Comparison of ENCODE assay signal across 18 cellular contexts in genomic region chr15:69302929-69303328, GRCh38. TPM values are rescaled to one million over a fixed set of nuclear protein-coding genes. Genes with fewer than 3 reads are reported as not detected.
DNase-seq lines count a peak whose midpoint lies in the region; ATAC-seq, FAIRE-seq and TF ChIP-seq lines count a peak whose summit lies in the region.
"Had no signal": no experiment of that assay in that cellular context is flagged by ENCODE, and none has a peak within 500 bp of the region (broad histone marks: within the 10 kb centered on the region; RNA-seq: fewer than 3 reads in every experiment).

No MANE protein-coding gene starts in this region.

- peaks cover 3% of the 10 kb centered on the region for H3K4me1 Mint-ChIP-seq in mesothelial cell of epicardium
- H3K4me1 Mint-ChIP-seq in activated T-helper 17 cell treated with anti-CD3 and anti-CD28 coated beads, Interleukin-2, amount 50 U/mL, for 72 hours, result no peaks in the 10 kb centered on the region

- H4K20me1 ChIP-seq in GM23248 (ENCODE audit: insufficient read depth), result no peaks in the 10 kb centered on the region
- no peaks in the 10 kb centered on the region for H4K20me1 ChIP-seq in fibroblast of lung (ENCODE audit: control insufficient read depth, extremely low read depth, insufficient read depth, low read length)
- H4K20me1 ChIP-seq: BLaER1 treated with 17β-estradiol and CSF1 and Interleukin-3, amounts not matched to agents 10 nM and 100 nM had no signal

- ATAC-seq in activated T-helper 17 cell treated with anti-CD3 and anti-CD28 coated beads, Interleukin-2, amount 50 U/mL, for 72 hours (replicated peaks), result no peak

- TF ChIP-seq EP300 in ovary (IDR thresholded peaks at IDR 0.05), result no peak

- H3K36me3 ChIP-seq in GM23248 (ENCODE audit: low read depth) (no peaks in the 10 kb centered on the region), fibroblast of lung (ENCODE audit: control insufficient read depth, insufficient read depth, low read length) (no peaks in the 10 kb centered on the region), ovary (no peaks in the 10 kb centered on the region)
- H3K36me3 ChIP-seq: BLaER1 treated with 17β-estradiol and CSF1 and Interleukin-3, amounts not matched to agents 10 nM and 100 nM; SJCRH30 had no signal

- H2AFZ ChIP-seq in GM23248 (no peak overlapping the region), fibroblast of lung (ENCODE audit: low read length) (no peak overlapping the region)

- peak; percentile 85 for FAIRE-seq in urothelium cell line (lab: Jason Lieb, UNC)
- FAIRE-seq: GM12892 had no signal

- H3K79me2 ChIP-seq in GM23248 (ENCODE audit: insufficient read depth) (no peaks in the 10 kb centered on the region), fibroblast of lung (ENCODE audit: control insufficient read depth, insufficient read depth, low read length) (no peaks in the 10 kb centered on the region)

- H3K4me2 ChIP-seq in GM23248 (ENCODE audit: unreplicated experiment) (no peak overlapping the region), fibroblast of lung (ENCODE audit: extremely low read depth, insufficient read depth, low read length) (no peak overlapping the region)

- H3K9ac ChIP-seq in GM23248 (no peak overlapping the region), fibroblast of lung (ENCODE audit: insufficient read depth, low read length) (no peak overlapping the region)
- H3K9ac ChIP-seq: BLaER1 treated with 17β-estradiol and CSF1 and Interleukin-3, amounts not matched to agents 10 nM and 100 nM had no signal

- H3K9me3 Mint-ChIP-seq in mesothelial cell of epicardium, result no peaks in the 10 kb centered on the region
- H3K9me3 Mint-ChIP-seq in activated T-helper 17 cell treated with anti-CD3 and anti-CD28 coated beads, Interleukin-2, amount 50 U/mL, for 72 hours, result no peaks in the 10 kb centered on the region
- H3K9me3 Mint-ChIP-seq: CD4-positive, alpha-beta memory T cell had no signal

- intact Hi-C loops in ovary (cut with DNase I), result no loop called here

- peak overlapping the region; percentile 86 for H3K27ac ChIP-seq in GM23248
- peak overlapping the region; percentile 91 for H3K27ac ChIP-seq in fibroblast of lung (ENCODE audit: insufficient read depth, low read length)
- H3K27ac ChIP-seq in ovary, result no peak overlapping the region
- H3K27ac ChIP-seq: SJCRH30 had no signal

- H3K4me3 ChIP-seq in GM23248 (no peak overlapping the region), fibroblast of lung (replicated peaks in 1 of 4; ENCODE audit: control extremely low read depth in 1 of 4, insufficient read depth in 1 of 4, low read depth in 3 of 4, low read length in 4 of 4) (no peak overlapping the region), ovary (no peak overlapping the region)
- H3K4me3 ChIP-seq: BLaER1 treated with 17β-estradiol and CSF1 and Interleukin-3, amounts not matched to agents 10 nM and 100 nM; MG63; SJCRH30 had no signal

- no peaks in the 10 kb centered on the region for H3K9me3 ChIP-seq in GM23248 (ENCODE audit: low read depth)
- H3K9me3 ChIP-seq in fibroblast of lung (ENCODE audit: control insufficient read depth, insufficient read depth, low read depth, low read length), result no peaks in the 10 kb centered on the region
- H3K9me3 ChIP-seq in ovary, result no peaks in the 10 kb centered on the region
- H3K9me3 ChIP-seq: BLaER1 treated with 17β-estradiol and CSF1 and Interleukin-3, amounts not matched to agents 10 nM and 100 nM; MG63; SJCRH30 had no signal

- H3K4me3 Mint-ChIP-seq in mesothelial cell of epicardium, result no peak overlapping the region
- H3K4me3 Mint-ChIP-seq in activated T-helper 17 cell treated with anti-CD3 and anti-CD28 coated beads, Interleukin-2, amount 50 U/mL, for 72 hours, result no peak overlapping the region
- H3K4me3 Mint-ChIP-seq: CD4-positive, alpha-beta memory T cell had no signal

- peaks cover 30% of the 10 kb centered on the region for H3K4me1 ChIP-seq in GM23248 (ENCODE audit: insufficient read depth)
- peaks cover 25% of the 10 kb centered on the region for H3K4me1 ChIP-seq in fibroblast of lung (ENCODE audit: control insufficient read depth, extremely low read depth, insufficient read depth, low read length)
- no peaks in the 10 kb centered on the region for H3K4me1 ChIP-seq in ovary (ENCODE audit: insufficient read depth)

- H3K9me2 ChIP-seq in GM23248 (ENCODE audit: insufficient read depth), result no peaks in the 10 kb centered on the region

- TF ChIP-seq CTCF in fibroblast of lung (conservative IDR thresholded peaks at IDR 0.05 in 1 of 2, IDR thresholded peaks at IDR 0.05 in 1 of 2; ENCODE audit: low read depth in 1 of 2, low read length in 2 of 2) (no peak), ovary (IDR thresholded peaks at IDR 0.05) (no peak), mesothelial cell of epicardium (IDR thresholded peaks at IDR 0.05; ENCODE audit: unreplicated experiment) (no peak)

- H3K27me3 ChIP-seq in GM23248 (replicated peaks; ENCODE audit: insufficient read depth) (no peaks in the 10 kb centered on the region), fibroblast of lung (ENCODE audit: control insufficient read depth, insufficient read depth, low read length) (no peaks in the 10 kb centered on the region), ovary (no peaks in the 10 kb centered on the region)
- H3K27me3 ChIP-seq: BLaER1 treated with 17β-estradiol and CSF1 and Interleukin-3, amounts not matched to agents 10 nM and 100 nM; MG63; SJCRH30 had no signal

- in situ Hi-C loops in GM23248 (cut with MboI), result no loop called here

- no peak for TF ChIP-seq POLR2A in ovary (IDR thresholded peaks at IDR 0.05)

- peaks cover 28% of the 10 kb centered on the region for H3F3A ChIP-seq in GM23248 (ENCODE audit: insufficient read depth)

- no peak overlapping the region for H3K27ac Mint-ChIP-seq in mesothelial cell of epicardium
- H3K27ac Mint-ChIP-seq in activated T-helper 17 cell treated with anti-CD3 and anti-CD28 coated beads, Interleukin-2, amount 50 U/mL, for 72 hours, result no peak overlapping the region
- H3K27ac Mint-ChIP-seq: CD4-positive, alpha-beta memory T cell had no signal

- WGBS in GM23248 (ENCODE audit: low coverage in 1 of 2, low lambda C conversion rate in 2 of 2, missing lambda C conversion rate in 2 of 2), 2 experiments, result 67 to 69% methylated on average over 3 of the region's 3 CpGs
- 76 to 83% (median 82%) methylated on average over 3 of the region's 3 CpGs for WGBS in ovary, 3 donors

- DNase-seq in GM23248 (no peak), NCI-H82 (lab: John Stamatoyannopoulos, UW) (peak; percentile 83), fibroblast of lung (ENCODE audit: low read depth in 2 of 2) (no peak), urothelium cell line (ENCODE audit: low spot score) (no peak), ovary (no peak), mesothelial cell of epicardium (ENCODE audit: low spot score in 2 of 2, unreplicated experiment in 2 of 2) (no peak)
- DNase-seq: CD4-positive, alpha-beta memory T cell; Kasumi-1; NCI-H1048; NCI-H1436; NCI-H187 treated with DMSO at 0.1 percent for 48 hours; NCI-H510A; NK-92 treated with Interleukin-12 subunit alpha and Interleukin-12 subunit beta, amount 100 ng/mL, for 24 hours; SJCRH30 had no signal

- H3K27me3 Mint-ChIP-seq in mesothelial cell of epicardium (ENCODE audit: low read depth), result peaks cover 47% of the 10 kb centered on the region
- peaks cover 48% of the 10 kb centered on the region for H3K27me3 Mint-ChIP-seq in activated T-helper 17 cell treated with anti-CD3 and anti-CD28 coated beads, Interleukin-2, amount 50 U/mL, for 72 hours

- H3K36me3 Mint-ChIP-seq in mesothelial cell of epicardium, result no peaks in the 10 kb centered on the region
- H3K36me3 Mint-ChIP-seq in activated T-helper 17 cell treated with anti-CD3 and anti-CD28 coated beads, Interleukin-2, amount 50 U/mL, for 72 hours (ENCODE audit: low read depth), result no peaks in the 10 kb centered on the region
- H3K36me3 Mint-ChIP-seq: CD4-positive, alpha-beta memory T cell had no signal

RNA-seq across cellular contexts. Expression of gene PAQR5, which starts 4.2 kb away (rescaled TPM):
- total RNA-seq in GM23248 (2014; rRNA removed; shearing (Covaris generic)), result 3.8 and 4.6 TPM in 2 replicates
- polyA plus RNA-seq in GM23248 (2016; fragmentation: Nextera tagmentation; extraction: Ambion mirVana), result 5.5 and 5.7 TPM in 2 replicates
- total RNA-seq in fibroblast of lung, result 9.8 and 16.2 TPM in 2 replicates
- 6.0 and 20.8 TPM in 2 replicates for polyA plus RNA-seq in fibroblast of lung
- polyA plus RNA-seq in fibroblast of lung (2012), result 3.8 and 12.3 TPM in 2 replicates
- polyA minus RNA-seq in fibroblast of lung (ENCODE audit: low replicate concordance), result 10.4 and 64.3 TPM in 2 replicates
- 1 to 10 TPM in 1 of 7 donors, under 1 TPM in 6; 0.12 to 1.7 (median 0.66) TPM for total RNA-seq in ovary
- 1 to 10 TPM in 1 of 2 donors, under 1 TPM in 1; 0.48 to 2.4 TPM for polyA plus RNA-seq in ovary
- 0.59 to 1.2 TPM (median 0.89 TPM) in 3 replicates for total RNA-seq in mesothelial cell of epicardium
- total RNA-seq in activated T-helper 17 cell treated with anti-CD3 and anti-CD28 coated beads, Interleukin-2, amount 50 U/mL, for 72 hours, result not detected
- polyA plus RNA-seq: CD4-positive, alpha-beta memory T cell had no signal

Comparison
In these comparisons a context has a peak if more than half of its experiments do, and no peak if none do; other contexts are left out.
1. H3K27ac ChIP-seq: peak in GM23248 (single experiment) and fibroblast of lung (single experiment); none in ovary (0 of 2).